In genomic region chr14:105420976-105421674, GRCh38 we compare ENCODE assay signal across 1 cellular context.
TF ChIP-seq lines count a peak whose summit lies in the region.

No MANE protein-coding gene starts in this region.

TF ChIP-seq in HepG2, 621 proteins besides CTCF, POLR2A, EP300 and RAD21 (continued from another document and continues in another):
- TF ChIP-seq ZFX (CRISPR knock-in tag; IDR thresholded peaks at IDR 0.05; ENCODE audit: low read depth) (peak; percentile 43; the same call in 1 of the 2 replicates), JUND (CRISPR knock-in tag; IDR thresholded peaks at IDR 0.05) (no peak), PRMT3 (CRISPR knock-in tag; IDR thresholded peaks at IDR 0.05; ENCODE audit: borderline replicate concordance, low read depth) (no peak), ATF5 (CRISPR knock-in tag; IDR thresholded peaks at IDR 0.05; ENCODE audit: low read depth) (no peak), ZZZ3 (CRISPR knock-in tag; IDR thresholded peaks at IDR 0.05; ENCODE audit: borderline replicate concordance) (no peak), ATF7 (IDR thresholded peaks at IDR 0.05) (no peak), ATF7 (CRISPR knock-in tag; IDR thresholded peaks at IDR 0.05) (no peak), TP53 (CRISPR knock-in tag; conservative IDR thresholded peaks at IDR 0.05) (no peak), ZFP36L1 (CRISPR knock-in tag; IDR thresholded peaks at IDR 0.05) (no peak), ZBTB25 (CRISPR knock-in tag; IDR thresholded peaks at IDR 0.05) (no peak), ZNF333 (CRISPR knock-in tag; IDR thresholded peaks at IDR 0.05; ENCODE audit: borderline replicate concordance) (no peak), ZNF562 (CRISPR knock-in tag; IDR thresholded peaks at IDR 0.05; ENCODE audit: borderline replicate concordance) (no peak), SPEN (CRISPR knock-in tag; IDR thresholded peaks at IDR 0.05; ENCODE audit: low read depth) (no peak), ZNF557 (CRISPR knock-in tag; IDR thresholded peaks at IDR 0.05) (no peak), POLR2G (IDR thresholded peaks at IDR 0.05; ENCODE audit: low read depth, low read length) (peak; percentile 33; the same call in 1 of the 2 replicates), GATA4 (IDR thresholded peaks at IDR 0.05; ENCODE audit: borderline replicate concordance, low read depth) (no peak), HNF1B (CRISPR knock-in tag; IDR thresholded peaks at IDR 0.05) (peak; percentile 33; the same call in 1 of the 2 replicates), TAF1 (CRISPR knock-in tag; IDR thresholded peaks at IDR 0.05) (peak; percentile 19; the same call in 1 of the 2 replicates), ZFP36L2 (CRISPR knock-in tag; IDR thresholded peaks at IDR 0.05) (no peak), ZNF275 (CRISPR knock-in tag; IDR thresholded peaks at IDR 0.05; ENCODE audit: borderline replicate concordance) (no peak), SALL1 (CRISPR knock-in tag; IDR thresholded peaks at IDR 0.05) (no peak), MAFK (conservative IDR thresholded peaks at IDR 0.05 in 1 of 2, IDR thresholded peaks at IDR 0.05 in 1 of 2; ENCODE audit: low read length in 2 of 2) (no peak), ZNF616 (CRISPR knock-in tag; IDR thresholded peaks at IDR 0.05; ENCODE audit: low read depth) (no peak), SMAD9 (CRISPR knock-in tag; IDR thresholded peaks at IDR 0.05) (no peak), ZNF687 (CRISPR knock-in tag; IDR thresholded peaks at IDR 0.05) (peak; percentile 53), ZNF558 (CRISPR knock-in tag; IDR thresholded peaks at IDR 0.05; ENCODE audit: borderline replicate concordance) (no peak), STAT5B (CRISPR knock-in tag; IDR thresholded peaks at IDR 0.05) (no peak), CCAR2 (optimal IDR thresholded peaks at IDR 0.05; ENCODE audit: low read depth, low read length) (no peak), EHMT2 (IDR thresholded peaks at IDR 0.05; ENCODE audit: borderline replicate concordance, low read depth, low read length) (no peak), ZNF772 (CRISPR knock-in tag; IDR thresholded peaks at IDR 0.05) (no peak), GZF1 (CRISPR knock-in tag; IDR thresholded peaks at IDR 0.05) (no peak)
- TF ChIP-seq, protein P1, sequence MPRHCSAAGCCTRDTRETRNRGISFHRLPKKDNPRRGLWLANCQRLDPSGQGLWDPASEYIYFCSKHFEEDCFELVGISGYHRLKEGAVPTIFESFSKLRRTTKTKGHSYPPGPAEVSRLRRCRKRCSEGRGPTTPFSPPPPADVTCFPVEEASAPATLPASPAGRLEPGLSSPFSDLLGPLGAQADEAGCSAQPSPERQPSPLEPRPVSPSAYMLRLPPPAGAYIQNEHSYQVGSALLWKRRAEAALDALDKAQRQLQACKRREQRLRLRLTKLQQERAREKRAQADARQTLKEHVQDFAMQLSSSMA (CRISPR knock-in tag; IDR thresholded peaks at IDR 0.05), result no peak
- TF ChIP-seq, protein P2, sequence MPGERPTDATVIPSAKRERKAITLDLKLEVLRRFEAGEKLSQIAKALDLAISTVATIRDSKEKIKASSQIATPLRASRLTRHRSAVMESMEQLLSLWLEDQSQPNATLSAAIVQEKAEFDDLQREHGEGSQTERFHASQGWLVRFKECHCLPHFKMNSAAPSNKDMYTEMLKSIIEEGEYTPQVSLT (CRISPR knock-in tag; IDR thresholded peaks at IDR 0.05; ENCODE audit: borderline replicate concordance, low read depth), result no peak
- TF ChIP-seq, protein P3, sequence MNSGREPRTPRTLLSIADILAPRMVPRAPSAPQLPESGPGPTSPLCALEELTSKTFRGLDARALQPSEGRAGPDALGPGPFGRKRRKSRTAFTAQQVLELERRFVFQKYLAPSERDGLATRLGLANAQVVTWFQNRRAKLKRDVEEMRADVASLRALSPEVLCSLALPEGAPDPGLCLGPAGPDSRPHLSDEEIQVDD (CRISPR knock-in tag; IDR thresholded peaks at IDR 0.05; ENCODE audit: borderline replicate concordance), result no peak
- TF ChIP-seq, protein P4, sequence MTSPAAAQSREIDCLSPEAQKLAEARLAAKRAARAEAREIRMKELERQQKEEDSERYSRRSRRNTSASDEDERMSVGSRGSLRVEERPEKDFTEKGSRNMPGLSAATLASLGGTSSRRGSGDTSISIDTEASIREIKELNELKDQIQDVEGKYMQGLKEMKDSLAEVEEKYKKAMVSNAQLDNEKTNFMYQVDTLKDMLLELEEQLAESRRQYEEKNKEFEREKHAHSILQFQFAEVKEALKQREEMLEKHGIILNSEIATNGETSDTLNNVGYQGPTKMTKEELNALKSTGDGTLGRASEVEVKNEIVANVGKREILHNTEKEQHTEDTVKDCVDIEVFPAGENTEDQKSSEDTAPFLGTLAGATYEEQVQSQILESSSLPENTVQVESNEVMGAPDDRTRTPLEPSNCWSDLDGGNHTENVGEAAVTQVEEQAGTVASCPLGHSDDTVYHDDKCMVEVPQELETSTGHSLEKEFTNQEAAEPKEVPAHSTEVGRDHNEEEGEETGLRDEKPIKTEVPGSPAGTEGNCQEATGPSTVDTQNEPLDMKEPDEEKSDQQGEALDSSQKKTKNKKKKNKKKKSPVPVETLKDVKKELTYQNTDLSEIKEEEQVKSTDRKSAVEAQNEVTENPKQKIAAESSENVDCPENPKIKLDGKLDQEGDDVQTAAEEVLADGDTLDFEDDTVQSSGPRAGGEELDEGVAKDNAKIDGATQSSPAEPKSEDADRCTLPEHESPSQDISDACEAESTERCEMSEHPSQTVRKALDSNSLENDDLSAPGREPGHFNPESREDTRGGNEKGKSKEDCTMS (CRISPR knock-in tag; conservative IDR thresholded peaks at IDR 0.05), result no peak
- TF ChIP-seq, protein P5, sequence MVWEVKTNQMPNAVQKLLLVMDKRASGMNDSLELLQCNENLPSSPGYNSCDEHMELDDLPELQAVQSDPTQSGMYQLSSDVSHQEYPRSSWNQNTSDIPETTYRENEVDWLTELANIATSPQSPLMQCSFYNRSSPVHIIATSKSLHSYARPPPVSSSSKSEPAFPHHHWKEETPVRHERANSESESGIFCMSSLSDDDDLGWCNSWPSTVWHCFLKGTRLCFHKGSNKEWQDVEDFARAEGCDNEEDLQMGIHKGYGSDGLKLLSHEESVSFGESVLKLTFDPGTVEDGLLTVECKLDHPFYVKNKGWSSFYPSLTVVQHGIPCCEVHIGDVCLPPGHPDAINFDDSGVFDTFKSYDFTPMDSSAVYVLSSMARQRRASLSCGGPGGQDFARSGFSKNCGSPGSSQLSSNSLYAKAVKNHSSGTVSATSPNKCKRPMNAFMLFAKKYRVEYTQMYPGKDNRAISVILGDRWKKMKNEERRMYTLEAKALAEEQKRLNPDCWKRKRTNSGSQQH (CRISPR knock-in tag; IDR thresholded peaks at IDR 0.05; ENCODE audit: low read depth), result no peak
- TF ChIP-seq, protein P6, sequence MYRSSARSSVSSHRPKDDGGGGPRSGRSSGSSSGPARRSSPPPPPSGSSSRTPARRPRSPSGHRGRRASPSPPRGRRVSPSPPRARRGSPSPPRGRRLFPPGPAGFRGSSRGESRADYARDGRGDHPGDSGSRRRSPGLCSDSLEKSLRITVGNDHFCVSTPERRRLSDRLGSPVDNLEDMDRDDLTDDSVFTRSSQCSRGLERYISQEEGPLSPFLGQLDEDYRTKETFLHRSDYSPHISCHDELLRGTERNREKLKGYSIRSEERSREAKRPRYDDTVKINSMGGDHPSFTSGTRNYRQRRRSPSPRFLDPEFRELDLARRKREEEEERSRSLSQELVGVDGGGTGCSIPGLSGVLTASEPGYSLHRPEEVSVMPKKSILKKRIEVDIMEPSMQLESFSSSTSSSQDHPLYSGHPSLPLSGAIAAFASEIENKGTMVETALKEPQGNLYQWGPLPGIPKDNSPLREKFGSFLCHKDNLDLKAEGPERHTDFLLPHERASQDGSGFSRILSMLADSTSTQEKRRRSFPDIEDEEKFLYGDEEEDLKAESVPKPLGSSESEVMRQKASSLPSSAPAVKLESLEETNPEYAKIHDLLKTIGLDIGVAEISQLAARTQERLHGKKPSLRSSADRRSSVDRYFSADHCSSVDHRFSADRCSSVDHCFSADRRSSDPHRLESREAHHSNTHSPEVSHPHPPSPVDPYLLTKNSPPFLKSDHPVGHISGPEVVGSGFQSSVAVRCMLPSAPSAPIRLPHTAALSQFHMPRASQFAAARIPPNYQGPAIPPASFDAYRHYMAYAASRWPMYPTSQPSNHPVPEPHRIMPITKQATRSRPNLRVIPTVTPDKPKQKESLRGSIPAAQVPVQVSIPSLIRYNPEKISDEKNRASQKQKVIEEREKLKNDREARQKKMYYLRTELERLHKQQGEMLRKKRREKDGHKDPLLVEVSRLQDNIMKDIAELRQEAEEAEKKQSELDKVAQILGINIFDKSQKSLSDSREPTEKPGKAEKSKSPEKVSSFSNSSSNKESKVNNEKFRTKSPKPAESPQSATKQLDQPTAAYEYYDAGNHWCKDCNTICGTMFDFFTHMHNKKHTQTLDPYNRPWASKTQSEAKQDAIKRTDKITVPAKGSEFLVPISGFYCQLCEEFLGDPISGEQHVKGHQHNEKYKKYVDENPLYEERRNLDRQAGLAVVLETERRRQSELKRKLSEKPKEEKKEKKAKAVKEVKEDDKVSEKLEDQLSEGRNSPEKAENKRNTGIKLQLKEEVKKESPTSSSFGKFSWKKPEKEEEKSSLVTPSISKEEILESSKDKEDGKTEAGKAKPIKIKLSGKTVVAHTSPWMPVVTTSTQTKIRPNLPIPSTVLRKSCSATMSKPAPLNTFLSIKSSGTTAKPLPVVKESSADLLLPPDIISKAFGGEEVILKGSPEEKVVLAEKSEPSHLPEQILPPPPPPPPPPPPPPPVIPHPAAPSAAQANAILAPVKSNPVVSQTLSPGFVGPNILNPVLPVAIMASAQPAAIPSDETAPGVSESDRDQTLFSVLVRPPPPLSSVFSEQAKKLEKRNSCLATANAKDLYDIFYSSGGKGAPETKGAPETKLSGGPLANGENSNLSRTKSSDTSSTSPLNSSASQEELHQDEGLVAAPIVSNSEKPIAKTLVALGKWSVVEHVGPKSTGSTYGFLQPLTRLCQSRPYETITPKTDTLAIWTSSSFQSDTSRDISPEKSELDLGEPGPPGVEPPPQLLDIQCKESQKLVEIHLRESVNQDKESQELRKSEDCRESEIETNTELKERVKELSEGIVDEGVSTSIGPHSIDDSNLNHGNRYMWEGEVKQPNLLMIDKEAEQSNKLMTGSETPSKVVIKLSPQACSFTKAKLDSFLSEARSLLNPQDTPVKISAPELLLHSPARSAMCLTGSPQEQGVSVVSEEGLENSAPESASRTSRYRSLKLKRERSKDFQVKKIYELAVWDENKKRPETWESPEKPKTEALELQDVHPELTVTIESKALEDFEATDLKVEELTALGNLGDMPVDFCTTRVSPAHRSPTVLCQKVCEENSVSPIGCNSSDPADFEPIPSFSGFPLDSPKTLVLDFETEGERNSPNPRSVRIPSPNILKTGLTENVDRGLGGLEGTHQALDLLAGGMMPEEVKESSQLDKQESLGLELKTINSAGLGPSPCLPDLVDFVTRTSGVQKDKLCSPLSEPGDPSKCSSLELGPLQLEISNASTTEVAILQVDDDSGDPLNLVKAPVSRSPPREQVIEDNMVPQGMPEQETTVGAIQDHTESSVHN (CRISPR knock-in tag; IDR thresholded peaks at IDR 0.05), result no peak
